In genomic region chr6:43954311-43955131, GRCh38 we compare ENCODE assay signal across 1 cellular context.
TF ChIP-seq lines count a peak whose summit lies in the region.

No MANE protein-coding gene starts in this region.

TF ChIP-seq in HepG2, 621 proteins besides CTCF, POLR2A, EP300 and RAD21 (continued from another document and continues in another):
- TF ChIP-seq GLI4 (CRISPR knock-in tag; IDR thresholded peaks at IDR 0.05; ENCODE audit: borderline replicate concordance) (0 out of 2 replicates have a peak, but pooled peaks have one; percentile 55), KDM6A (CRISPR knock-in tag; IDR thresholded peaks at IDR 0.05; ENCODE audit: low read depth) (0 out of 2 replicates have a peak, but pooled peaks have one; percentile 11), ZNF609 (CRISPR knock-in tag; IDR thresholded peaks at IDR 0.05; ENCODE audit: borderline replicate concordance) (peak; percentile 79), ZMAT5 (CRISPR knock-in tag; IDR thresholded peaks at IDR 0.05; ENCODE audit: borderline replicate concordance, low read depth) (0 out of 2 replicates have a peak, but pooled peaks have one; percentile 65), SP5 (CRISPR knock-in tag; IDR thresholded peaks at IDR 0.05; ENCODE audit: borderline replicate concordance, low read depth) (peak; percentile 71), ZNF687 (CRISPR knock-in tag; IDR thresholded peaks at IDR 0.05) (peak; percentile 95), PCBP1 (IDR thresholded peaks at IDR 0.05; ENCODE audit: borderline replicate concordance, low read depth, low read length) (0 out of 2 replicates have a peak, but pooled peaks have one; percentile 75), ZFP36L2 (CRISPR knock-in tag; IDR thresholded peaks at IDR 0.05) (no peak), WIZ (CRISPR knock-in tag; IDR thresholded peaks at IDR 0.05) (peak; percentile 21; the same call in 1 of the 2 replicates), ZNF792 (CRISPR knock-in tag; IDR thresholded peaks at IDR 0.05) (0 out of 2 replicates have a peak, but pooled peaks have one; percentile 12), GATA4 (IDR thresholded peaks at IDR 0.05; ENCODE audit: borderline replicate concordance, low read depth) (peak; percentile 46; the same call in 1 of the 2 replicates), CREB3 (CRISPR knock-in tag; IDR thresholded peaks at IDR 0.05) (no peak), PPARG (CRISPR knock-in tag; conservative IDR thresholded peaks at IDR 0.05) (0 out of 2 replicates have a peak, but pooled peaks have one; percentile 25), ZNF121 (CRISPR knock-in tag; IDR thresholded peaks at IDR 0.05) (no peak), NR2F1 (CRISPR knock-in tag; IDR thresholded peaks at IDR 0.05) (0 out of 4 replicates have a peak, but pooled peaks of 1 of the 2 experiments have one; percentile 24), ZNF713 (CRISPR knock-in tag; IDR thresholded peaks at IDR 0.05) (peak; percentile 96), ZHX1 (CRISPR knock-in tag; IDR thresholded peaks at IDR 0.05; ENCODE audit: low read depth) (0 out of 2 replicates have a peak, but pooled peaks have one; percentile 51), MEIS1 (CRISPR knock-in tag; IDR thresholded peaks at IDR 0.05; ENCODE audit: borderline replicate concordance) (peak; percentile 64), ZBTB33 (CRISPR knock-in tag; IDR thresholded peaks at IDR 0.05) (no peak; the same call in 1 of the 2 replicates), ZNF274 (CRISPR knock-in tag; IDR thresholded peaks at IDR 0.05) (peak; percentile 33; the same call in 1 of the 2 replicates), ZNF747 (CRISPR knock-in tag; IDR thresholded peaks at IDR 0.05; ENCODE audit: borderline replicate concordance) (peak; percentile 55; the same call in 1 of the 2 replicates), ZNF703 (CRISPR knock-in tag; IDR thresholded peaks at IDR 0.05; ENCODE audit: borderline replicate concordance) (no peak), NONO (IDR thresholded peaks at IDR 0.05) (no peak), NONO (CRISPR knock-in tag; conservative IDR thresholded peaks at IDR 0.05) (0 out of 2 replicates have a peak, but pooled peaks have one; percentile 41), ARID2 (CRISPR knock-in tag; IDR thresholded peaks at IDR 0.05; ENCODE audit: borderline replicate concordance) (peak; percentile 63; the same call in 1 of the 2 replicates), SIN3A (IDR thresholded peaks at IDR 0.05; ENCODE audit: borderline replicate concordance, low read depth, low read length) (no peak), ESRRA (CRISPR knock-in tag; IDR thresholded peaks at IDR 0.05; ENCODE audit: low read depth) (peak; percentile 90), MLX (CRISPR knock-in tag; IDR thresholded peaks at IDR 0.05) (peak; percentile 69; the same call in 1 of the 2 replicates), ZBTB20 (CRISPR knock-in tag; IDR thresholded peaks at IDR 0.05; ENCODE audit: borderline replicate concordance, low read depth) (peak; percentile 65; the same call in 1 of the 2 replicates), ZKSCAN5 (CRISPR knock-in tag; IDR thresholded peaks at IDR 0.05) (no peak), ZNF18 (CRISPR knock-in tag; IDR thresholded peaks at IDR 0.05; ENCODE audit: insufficient replicate concordance) (peak; percentile 51), ZNF292 (CRISPR knock-in tag; IDR thresholded peaks at IDR 0.05; ENCODE audit: borderline replicate concordance, low read depth) (0 out of 2 replicates have a peak, but pooled peaks have one; percentile 76), MAX (IDR thresholded peaks at IDR 0.05) (peak; percentile 64; the same call in 1 of the 2 replicates), ATF7 (IDR thresholded peaks at IDR 0.05) (no peak), ATF7 (CRISPR knock-in tag; IDR thresholded peaks at IDR 0.05) (peak; percentile 94), DPF2 (CRISPR knock-in tag; IDR thresholded peaks at IDR 0.05; ENCODE audit: borderline replicate concordance, low read depth) (peak; percentile 92), ZNF558 (CRISPR knock-in tag; IDR thresholded peaks at IDR 0.05; ENCODE audit: borderline replicate concordance) (0 out of 2 replicates have a peak, but pooled peaks have one; percentile 52), ZNF337 (CRISPR knock-in tag; IDR thresholded peaks at IDR 0.05; ENCODE audit: borderline replicate concordance, low read depth) (peak; percentile 89; the same call in 1 of the 2 replicates), MYNN (CRISPR knock-in tag; IDR thresholded peaks at IDR 0.05; ENCODE audit: low read depth) (0 out of 2 replicates have a peak, but pooled peaks have one; percentile 11), SOX13 (IDR thresholded peaks at IDR 0.05) (peak; percentile 51; the same call in 1 of the 2 replicates), SOX13 (CRISPR knock-in tag; conservative IDR thresholded peaks at IDR 0.05 in 1 of 2, IDR thresholded peaks at IDR 0.05 in 1 of 2) (peak in 1 of 2 experiments; percentile 38; a peak in 1 of 4 replicates), ZNF501 (CRISPR knock-in tag; IDR thresholded peaks at IDR 0.05) (peak; percentile 5; the same call in 1 of the 2 replicates), ZNF44 (CRISPR knock-in tag; IDR thresholded peaks at IDR 0.05) (0 out of 2 replicates have a peak, but pooled peaks have one; percentile 29), NFE2 (CRISPR knock-in tag; IDR thresholded peaks at IDR 0.05) (no peak), ZFP37 (CRISPR knock-in tag; IDR thresholded peaks at IDR 0.05; ENCODE audit: borderline replicate concordance) (peak; percentile 45; the same call in 1 of the 2 replicates), PHF20 (CRISPR knock-in tag; IDR thresholded peaks at IDR 0.05) (peak; percentile 54; the same call in 1 of the 2 replicates)
